15 cellular contexts compared by ENCODE assay signal in the genomic region with DNA sequence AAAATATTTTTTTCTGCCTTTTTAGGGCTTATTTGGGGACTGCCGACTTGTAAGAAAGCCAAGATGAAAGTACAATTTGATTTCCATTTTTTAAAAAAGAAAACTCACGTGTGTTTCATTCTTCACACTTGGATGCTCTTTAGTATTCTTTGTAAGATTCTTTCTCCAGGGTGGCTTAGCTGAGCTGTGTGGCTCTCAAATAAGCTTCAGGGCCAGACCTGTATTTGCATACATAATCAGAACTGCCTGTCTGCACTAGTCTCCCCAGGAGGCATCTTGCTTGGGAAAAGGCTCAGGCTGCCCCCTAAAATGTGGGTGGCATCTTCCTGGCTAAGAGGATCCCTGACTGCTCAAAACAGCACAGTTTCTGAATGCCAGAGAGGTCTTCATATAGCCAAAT.
A peak's percentile ranks its signal among the peaks of the same experiment; 100 is the strongest.
DNase-seq lines count a peak whose midpoint lies in the region; ATAC-seq and TF ChIP-seq lines count a peak whose summit lies in the region.
"Had no signal": no experiment of that assay in that cellular context is flagged by ENCODE, and none has a peak within 500 bp of the region (broad histone marks: within the 10 kb centered on the region; RNA-seq: fewer than 3 reads in every experiment).

No MANE protein-coding gene starts in this region.

- no peak overlapping the region for H3K4me3 Mint-ChIP-seq in activated CD4-positive, alpha-beta T cell treated with anti-CD3 and anti-CD28 coated beads, Interleukin-2, amount 10 ng/mL, durations not matched to agents 24 days and 14 days
- H3K4me3 Mint-ChIP-seq in activated naive CD8-positive, alpha-beta T cell treated with anti-CD3 and anti-CD28 coated beads, Interleukin-2, amount 50 U/mL, for 24 hours = no peak overlapping the region
- H3K4me3 Mint-ChIP-seq: CD4-positive, CD25-positive, alpha-beta regulatory T cell; H9 had no signal

- H3K4me1 Mint-ChIP-seq in activated CD4-positive, alpha-beta T cell treated with anti-CD3 and anti-CD28 coated beads, Interleukin-2, amount 10 ng/mL, durations not matched to agents 24 days and 14 days = peaks cover 27% of the 10 kb centered on the region
- H3K4me1 Mint-ChIP-seq in activated naive CD8-positive, alpha-beta T cell treated with anti-CD3 and anti-CD28 coated beads, Interleukin-2, amount 50 U/mL, for 24 hours = peaks cover 58% of the 10 kb centered on the region
- H3K4me1 Mint-ChIP-seq: H9 had no signal

- peaks cover 48% of the 10 kb centered on the region for H3K36me3 Mint-ChIP-seq in activated CD4-positive, alpha-beta T cell treated with anti-CD3 and anti-CD28 coated beads, Interleukin-2, amount 10 ng/mL, durations not matched to agents 24 days and 14 days (ENCODE audit: low read depth)
- peaks cover 61% of the 10 kb centered on the region for H3K36me3 Mint-ChIP-seq in activated naive CD8-positive, alpha-beta T cell treated with anti-CD3 and anti-CD28 coated beads, Interleukin-2, amount 50 U/mL, for 24 hours (ENCODE audit: low read depth)

- no peak overlapping the region for H3K4me3 ChIP-seq in GM12865 (ENCODE audit: low read depth, low read length)
- H3K4me3 ChIP-seq in aorta (ENCODE audit: low read length in 2 of 2) = no peak overlapping the region
- H3K4me3 ChIP-seq: BLaER1 treated with 17β-estradiol and CSF1 and Interleukin-3, amounts not matched to agents 10 nM and 100 nM; GM12878 had no signal

- ATAC-seq in activated naive CD8-positive, alpha-beta T cell treated with anti-CD3 and anti-CD28 coated beads, Interleukin-2, amount 50 U/mL, for 24 hours = no peak
- no peak for ATAC-seq in aorta (ENCODE audit: low FRiP score)
- ATAC-seq: GM12878 had no signal

- no peak for TF ChIP-seq CTCF in GM12865 (IDR thresholded peaks at IDR 0.05; ENCODE audit: insufficient read depth, low read depth, low read length, missing control alignments)

- peak; percentile 30; the same call in 1 of the 2 replicates for TF ChIP-seq POLR2A in Raji (IDR thresholded peaks at IDR 0.05; ENCODE audit: insufficient read depth, low read depth, low read length)

- DNase-seq in activated CD4-positive, alpha-beta T cell treated with anti-CD3 and anti-CD28 coated beads, Interleukin-2, amount 10 ng/mL, durations not matched to agents 24 days and 14 days = no peak
- DNase-seq in activated CD4-positive, alpha-beta T cell treated with anti-CD3 and anti-CD28 coated beads, Interleukin-2, amount 50 U/mL, for 1 hour = no peak
- peak; percentile 11 for DNase-seq in GM12865 (ENCODE audit: low read depth)
- no peak for DNase-seq in activated naive CD8-positive, alpha-beta T cell treated with anti-CD3 and anti-CD28 coated beads, Interleukin-2, amount 50 U/mL, for 24 hours
- no peak for DNase-seq in aorta
- no peak for DNase-seq in NCI-H2029 (lab: John Stamatoyannopoulos, UW)
- no peak for DNase-seq in stimulated activated naive CD4-positive, alpha-beta T cell (lab: John Stamatoyannopoulos, UW)
- DNase-seq: CD4-positive, CD25-positive, alpha-beta regulatory T cell; DMS53; GOT3; H9 had no signal

- no peak overlapping the region for H3K27ac ChIP-seq in aorta (ENCODE audit: low read depth in 1 of 2, low read length in 2 of 2)
- H3K27ac ChIP-seq: 22Rv1; BLaER1 treated with 17β-estradiol and CSF1 and Interleukin-3, amounts not matched to agents 10 nM and 100 nM had no signal

- H3K9me3 ChIP-seq in aorta (ENCODE audit: control insufficient read depth, low read length) = peaks cover 1% of the 10 kb centered on the region

- peaks cover 12% of the 10 kb centered on the region for H3K9me3 Mint-ChIP-seq in activated CD4-positive, alpha-beta T cell treated with anti-CD3 and anti-CD28 coated beads, Interleukin-2, amount 10 ng/mL, durations not matched to agents 24 days and 14 days
- H3K9me3 Mint-ChIP-seq in activated naive CD8-positive, alpha-beta T cell treated with anti-CD3 and anti-CD28 coated beads, Interleukin-2, amount 50 U/mL, for 24 hours = peaks cover 32% of the 10 kb centered on the region

- no peaks in the 10 kb centered on the region for H3K36me3 ChIP-seq in aorta (ENCODE audit: control insufficient read depth in 1 of 2, insufficient read depth in 2 of 2, low read length in 1 of 2)

- 67 to 93% methylated on average over 2 of the region's 2 CpGs for WGBS in aorta, 2 donors

- H3K27me3 Mint-ChIP-seq in activated CD4-positive, alpha-beta T cell treated with anti-CD3 and anti-CD28 coated beads, Interleukin-2, amount 10 ng/mL, durations not matched to agents 24 days and 14 days = no peaks in the 10 kb centered on the region
- H3K27me3 Mint-ChIP-seq in activated naive CD8-positive, alpha-beta T cell treated with anti-CD3 and anti-CD28 coated beads, Interleukin-2, amount 50 U/mL, for 24 hours = no peaks in the 10 kb centered on the region
- H3K27me3 Mint-ChIP-seq: CD4-positive, CD25-positive, alpha-beta regulatory T cell had no signal

- H3K27me3 ChIP-seq in aorta (ENCODE audit: control insufficient read depth in 1 of 2, insufficient read depth in 2 of 2, low read length in 1 of 2) = no peaks in the 10 kb centered on the region
- H3K27me3 ChIP-seq: BLaER1 treated with 17β-estradiol and CSF1 and Interleukin-3, amounts not matched to agents 10 nM and 100 nM had no signal

- H3K4me1 ChIP-seq in aorta (ENCODE audit: control insufficient read depth in 1 of 2, insufficient read depth in 2 of 2, low read length in 2 of 2) = no peaks in the 10 kb centered on the region

- peak overlapping the region; percentile 84 for H3K27ac Mint-ChIP-seq in activated CD4-positive, alpha-beta T cell treated with anti-CD3 and anti-CD28 coated beads, Interleukin-2, amount 10 ng/mL, durations not matched to agents 24 days and 14 days
- H3K27ac Mint-ChIP-seq in activated naive CD8-positive, alpha-beta T cell treated with anti-CD3 and anti-CD28 coated beads, Interleukin-2, amount 50 U/mL, for 24 hours = peak overlapping the region; percentile 76
- H3K27ac Mint-ChIP-seq: H9 had no signal

- intact Hi-C loops in activated CD4-positive, alpha-beta T cell treated with anti-CD3 and anti-CD28 coated beads, Interleukin-2, amount 10 ng/mL, durations not matched to agents 24 days and 14 days (cut with micrococcal nuclease) = loop anchor here (1.0 kb wide), 1 partner anchor 10 kb away; no protein-coding TSS in a partner anchor
- intact Hi-C loops in aorta (cut with DNase I) = no loop called here
